16 cellular contexts compared by ENCODE assay signal in the genomic region with DNA sequence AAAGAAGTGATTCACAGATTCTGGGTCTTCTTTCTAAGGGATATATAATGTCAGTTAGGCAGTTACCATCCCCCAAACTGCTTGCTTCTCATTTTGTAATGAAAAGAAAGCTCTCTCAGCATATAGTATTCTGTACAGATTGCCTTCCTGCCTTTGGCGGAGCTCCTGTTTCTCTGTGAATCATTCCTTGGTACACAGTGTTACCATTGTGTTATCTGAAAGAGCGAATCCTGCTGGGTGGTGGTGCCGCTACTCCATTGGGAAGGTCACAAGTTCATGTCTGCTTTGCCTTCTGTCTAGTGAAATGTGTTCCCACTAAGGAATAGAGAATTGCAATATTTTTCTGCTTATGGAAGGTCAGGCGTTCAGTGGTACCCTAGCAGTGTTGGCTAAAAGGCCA.
DNase-seq lines count a peak whose midpoint lies in the region; ATAC-seq, FAIRE-seq and TF ChIP-seq lines count a peak whose summit lies in the region.
"Had no signal": no experiment of that assay in that cellular context is flagged by ENCODE, and none has a peak within 500 bp of the region (broad histone marks: within the 10 kb centered on the region; RNA-seq: fewer than 3 reads in every experiment).

No MANE protein-coding gene starts in this region.

- POLR2A ChIA-PET in PC-3 (lab: Charles Lee; ENCODE audit: unreplicated experiment): no interaction called here

- H2AFZ ChIP-seq in PC-3 (ENCODE audit: low read length): no peak overlapping the region

- H3K9me3 ChIP-seq in PC-3 (ENCODE audit: low read length): 0 out of 2 replicates have a peak, but pooled peaks cover 3% of the 10 kb centered on the region
- H3K9me3 ChIP-seq: thyroid gland had no signal

- H3K9ac ChIP-seq in PC-3 (ENCODE audit: low read length): no peak overlapping the region

- peaks cover 43% of the 10 kb centered on the region for H3K27me3 ChIP-seq in PC-3 (ENCODE audit: low read length)
- H3K27me3 ChIP-seq: thyroid gland had no signal

- H3K4me1 ChIP-seq in PC-3 (ENCODE audit: insufficient read depth, low read length): no peaks in the 10 kb centered on the region
- H3K4me1 ChIP-seq: thyroid gland had no signal

- FAIRE-seq in HTR-8/SVneo (lab: Jason Lieb, UNC): no peak
- FAIRE-seq: GM18507 had no signal

- no peaks in the 10 kb centered on the region for H3K79me2 ChIP-seq in PC-3 (ENCODE audit: low read length)

- TF ChIP-seq CTCF in PC-3 (conservative IDR thresholded peaks at IDR 0.05; ENCODE audit: low read depth, low read length): no peak

- H3K27ac ChIP-seq in PC-3 (ENCODE audit: low read length): no peak overlapping the region
- H3K27ac ChIP-seq in substantia nigra (ENCODE audit: low read depth, low read length, poor library complexity, severe bottlenecking): peak overlapping the region; percentile 94
- H3K27ac ChIP-seq: thyroid gland had no signal

- DNase-seq in PC-3: peak; percentile 22
- peak; percentile 3 for DNase-seq in cerebellum (ENCODE audit: low spot score)
- peak; percentile 96 for DNase-seq in medulla oblongata (ENCODE audit: extremely low spot score)
- DNase-seq in substantia nigra (lab: John Stamatoyannopoulos, UW): peak in 39 of 49 donors; percentile 25 to 89 (median 63)
- no peak for DNase-seq in HTR-8/SVneo (ENCODE audit: insufficient read length, low spot score)
- no peak for DNase-seq in GOT3 (lab: John Stamatoyannopoulos, UW)
- DNase-seq: activated CD4-positive, alpha-beta T cell treated with anti-CD3 and anti-CD28 coated beads for 36 hours; activated T-cell treated with anti-CD3 and anti-CD28 coated beads, Interleukin-2, amount 50 U/mL, for 24 hours; CD4-positive, alpha-beta memory T cell; H9; NCI-H1092 treated with DMSO at 0.1 percent for 48 hours; stimulated activated CD4-positive, alpha-beta T cell treated with anti-CD3 and anti-CD28 coated beads, Interleukin-12 subunit alpha, Interleukin-12 subunit beta, amount 100 ng/mL, for 4 hours; T-helper 17 cell; thyroid gland had no signal

- no peak overlapping the region for H3K4me3 ChIP-seq in PC-3 (ENCODE audit: low read length)
- H3K4me3 ChIP-seq: thyroid gland had no signal

- H4K20me1 ChIP-seq in PC-3 (ENCODE audit: low read length): no peaks in the 10 kb centered on the region

- no peaks in the 10 kb centered on the region for H3K36me3 ChIP-seq in PC-3 (ENCODE audit: low read depth, low read length)
- H3K36me3 ChIP-seq: thyroid gland had no signal

- ATAC-seq in PC-3 (no peak), GM19452 (IDR thresholded peaks at IDR 0.05; ENCODE audit: unreplicated experiment) (no peak)
- ATAC-seq: activated CD4-positive, alpha-beta T cell treated with anti-CD3 and anti-CD28 coated beads for 36 hours; T-helper 17 cell had no signal

- H3K9me2 ChIP-seq in PC-3 (replicated peaks; ENCODE audit: low read length): no peaks in the 10 kb centered on the region

- H3F3A ChIP-seq in PC-3 (ENCODE audit: low read length, unreplicated experiment): no peaks in the 10 kb centered on the region

- CTCF ChIA-PET in PC-3 (lab: Charles Lee): no interaction called here

- intact Hi-C loops in PC-3 (cut with micrococcal nuclease): no loop called here

- no TSS peak for BruUV-seq in PC-3 (replicated peaks; lab: Mats Ljungman, UMichigan)

- no peak overlapping the region for H3K4me2 ChIP-seq in PC-3 (ENCODE audit: low read length)

Comparison
In these comparisons a context has a peak if more than half of its experiments do, and no peak if none do; other contexts are left out.
1. DNase-seq: peak in PC-3 (single experiment), cerebellum (single experiment), medulla oblongata (single experiment) and substantia nigra (39 of 49); none in HTR-8/SVneo (single experiment) and GOT3 (single experiment).